ENCODE assay signal across 22 cellular contexts in genomic region chr3:64082411-64082810, GRCh38.
"Had no signal": no experiment of that assay in that cellular context is flagged by ENCODE, and none has a peak within 500 bp of the region (broad histone marks: within the 10 kb centered on the region; RNA-seq: fewer than 3 reads in every experiment).

No MANE protein-coding gene starts in this region.

- H3K4me1 Mint-ChIP-seq: activated CD4-positive, alpha-beta T cell treated with anti-CD3 and anti-CD28 coated beads, Interleukin-2, amount 10 ng/mL, durations not matched to agents 24 days and 14 days; activated naive CD8-positive, alpha-beta T cell treated with anti-CD3 and anti-CD28 coated beads, Interleukin-2, amount 50 U/mL, for 24 hours had no signal

- H3K36me3 Mint-ChIP-seq: activated CD8-positive, alpha-beta memory T cell treated with anti-CD3 and anti-CD28 coated beads, Interleukin-2, amount 10 ng/mL, durations not matched to agents 7 days and 5 days; brain had no signal

- H3K4me3 ChIP-seq: esophagus squamous epithelium, gastrocnemius medialis, heart left ventricle, lung, prostate gland, right atrium auricular region, tibial artery had no signal

- H3K9me3 ChIP-seq: esophagus squamous epithelium, gastrocnemius medialis, prostate gland, right atrium auricular region had no signal

- DNase-seq: activated CD4-positive, alpha-beta T cell treated with anti-CD3 and anti-CD28 coated beads, Interleukin-2, amount 10 ng/mL, durations not matched to agents 24 days and 14 days; activated CD8-positive, alpha-beta memory T cell treated with anti-CD3 and anti-CD28 coated beads, Interleukin-2, amount 10 ng/mL, durations not matched to agents 7 days and 5 days; activated CD8-positive, alpha-beta T cell treated with anti-CD3 and anti-CD28 coated beads for 36 hours; activated gamma-delta T cell; activated naive CD4-positive, alpha-beta T cell treated with anti-CD3 and anti-CD28 coated beads, Interleukin-2, amount 50 U/mL, for 16 hours; activated naive CD8-positive, alpha-beta T cell treated with anti-CD3 and anti-CD28 coated beads, Interleukin-2, amount 50 U/mL, for 24 hours; central memory CD4-positive, alpha-beta T cell; effector memory CD4-positive, alpha-beta T cell; esophagus squamous epithelium; gastrocnemius medialis; heart left ventricle; islet precursor cell; stimulated activated CD4-positive, alpha-beta T cell treated with anti-CD3 and anti-CD28 coated beads, Interleukin-12 subunit alpha, Interleukin-12 subunit beta, amount 100 ng/mL, for 4 hours; tibial artery had no signal

- H3K9me3 Mint-ChIP-seq: activated CD4-positive, alpha-beta T cell treated with anti-CD3 and anti-CD28 coated beads, Interleukin-2, amount 10 ng/mL, durations not matched to agents 24 days and 14 days; activated CD8-positive, alpha-beta T cell treated with anti-CD3 and anti-CD28 coated beads for 36 hours; activated naive CD8-positive, alpha-beta T cell treated with anti-CD3 and anti-CD28 coated beads, Interleukin-2, amount 50 U/mL, for 24 hours; activated T-helper 1 cell treated with anti-CD3 and anti-CD28 coated beads, Interleukin-12 subunit alpha, Interleukin-12 subunit beta, Interleukin-2, Interleukin-4 antibody, amounts not matched to agents 30 ng/mL and 10 ng/mL and 1 ng/mL, durations not matched to agents 14 hours and 24 hours and 36 hours had no signal

- H3K27ac Mint-ChIP-seq: activated CD4-positive, alpha-beta T cell treated with anti-CD3 and anti-CD28 coated beads, Interleukin-2, amount 10 ng/mL, durations not matched to agents 24 days and 14 days; activated CD8-positive, alpha-beta memory T cell treated with anti-CD3 and anti-CD28 coated beads, Interleukin-2, amount 10 ng/mL, durations not matched to agents 7 days and 5 days; activated CD8-positive, alpha-beta T cell treated with anti-CD3 and anti-CD28 coated beads for 36 hours; activated naive CD8-positive, alpha-beta T cell treated with anti-CD3 and anti-CD28 coated beads, Interleukin-2, amount 50 U/mL, for 24 hours; activated T-helper 1 cell treated with anti-CD3 and anti-CD28 coated beads, Interleukin-12 subunit alpha, Interleukin-12 subunit beta, Interleukin-2, Interleukin-4 antibody, amounts not matched to agents 30 ng/mL and 10 ng/mL and 1 ng/mL, durations not matched to agents 14 hours and 24 hours and 36 hours; stimulated activated naive CD8-positive, alpha-beta T cell treated with anti-CD3 and anti-CD28 coated beads, Interleukin-15, Interleukin-2, amounts not matched to agents 100 ng/mL and 50 ng/mL, for 24 hours had no signal

- H3K27ac ChIP-seq: esophagus squamous epithelium, gastrocnemius medialis, heart left ventricle, prostate gland, right atrium auricular region, tibial artery had no signal

- H3K36me3 ChIP-seq: esophagus squamous epithelium, gastrocnemius medialis, heart left ventricle, prostate gland, right atrium auricular region, tibial artery had no signal

- H3K4me3 Mint-ChIP-seq: activated CD4-positive, alpha-beta T cell treated with anti-CD3 and anti-CD28 coated beads, Interleukin-2, amount 10 ng/mL, durations not matched to agents 24 days and 14 days; activated CD8-positive, alpha-beta memory T cell treated with anti-CD3 and anti-CD28 coated beads, Interleukin-2, amount 10 ng/mL, durations not matched to agents 7 days and 5 days; activated CD8-positive, alpha-beta T cell treated with anti-CD3 and anti-CD28 coated beads for 36 hours; activated naive CD8-positive, alpha-beta T cell treated with anti-CD3 and anti-CD28 coated beads, Interleukin-2, amount 50 U/mL, for 24 hours; activated T-helper 1 cell treated with anti-CD3 and anti-CD28 coated beads, Interleukin-12 subunit alpha, Interleukin-12 subunit beta, Interleukin-2, Interleukin-4 antibody, amounts not matched to agents 30 ng/mL and 10 ng/mL and 1 ng/mL, durations not matched to agents 14 hours and 24 hours and 36 hours; brain; stimulated activated naive CD8-positive, alpha-beta T cell treated with anti-CD3 and anti-CD28 coated beads, Interleukin-15, Interleukin-2, amounts not matched to agents 100 ng/mL and 50 ng/mL, for 24 hours had no signal

- H3K27me3 ChIP-seq: esophagus squamous epithelium, gastrocnemius medialis, heart left ventricle, right atrium auricular region, tibial artery had no signal

- H3K4me1 ChIP-seq: gastrocnemius medialis, heart left ventricle, prostate gland, right atrium auricular region, tibial artery had no signal

- ATAC-seq: activated CD8-positive, alpha-beta memory T cell treated with anti-CD3 and anti-CD28 coated beads, Interleukin-2, amount 10 ng/mL, durations not matched to agents 7 days and 5 days; activated CD8-positive, alpha-beta T cell treated with anti-CD3 and anti-CD28 coated beads for 36 hours; activated naive CD8-positive, alpha-beta T cell treated with anti-CD3 and anti-CD28 coated beads, Interleukin-2, amount 50 U/mL, for 24 hours; gastrocnemius medialis; heart left ventricle; left lobe of liver; SK-N-SH treated with all-trans-retinoic acid at 6 μM for 48 hours had no signal
